ENCODE assay signal across 10 cellular contexts in genomic region chr2:182767578-182767977, GRCh38. TPM values are rescaled to one million over a fixed set of nuclear protein-coding genes. Genes with fewer than 3 reads are reported as not detected.
DNase-seq lines count a peak whose midpoint lies in the region; ATAC-seq and TF ChIP-seq lines count a peak whose summit lies in the region.
"Had no signal": no experiment of that assay in that cellular context is flagged by ENCODE, and none has a peak within 500 bp of the region (broad histone marks: within the 10 kb centered on the region; RNA-seq: fewer than 3 reads in every experiment).

No MANE protein-coding gene starts in this region.

- peaks cover 0 to 6% (median 0%) of the 10 kb centered on the region in 6 donors for H3K4me1 ChIP-seq in spleen
- H3K4me1 ChIP-seq: BLaER1 treated with 17β-estradiol and CSF1 and Interleukin-3, amounts not matched to agents 10 nM and 100 nM had no signal

- no peak for ATAC-seq in HG02623 (IDR thresholded peaks at IDR 0.05; ENCODE audit: unreplicated experiment)

- no peaks in the 10 kb centered on the region for H3K27me3 Mint-ChIP-seq in activated naive CD4-positive, alpha-beta T cell treated with anti-CD3 and anti-CD28 coated beads for 36 hours (ENCODE audit: low read depth)
- H3K27me3 Mint-ChIP-seq: stimulated activated naive B cell treated with anti-CD40 and anti-IgM and Interleukin-4, amounts not matched to agents 10 μg/mL and 1 μg/mL and 100 μg/mL, for 72 hours had no signal

- H3K4me3 ChIP-seq in epithelial cell of proximal tubule (ENCODE audit: low read depth, low read length), result no peak overlapping the region
- no peak overlapping the region for H3K4me3 ChIP-seq in spleen
- H3K4me3 ChIP-seq: BLaER1 treated with 17β-estradiol and CSF1 and Interleukin-3, amounts not matched to agents 10 nM and 100 nM had no signal

- CTCF ChIA-PET in activated naive CD4-positive, alpha-beta T cell treated with anti-CD3 and anti-CD28 coated beads for 36 hours (lab: Charles Lee), result interaction anchor here (0.7 to 1.1 kb wide), 2 partner anchors 213 to 266 kb away, joined by 3 to 4 read pairs; no protein-coding TSS in a partner anchor

- H3K36me3 ChIP-seq in spleen, result peaks cover 0 to 98% (median 38%) of the 10 kb centered on the region in 6 donors

- no peak overlapping the region for H3K4me3 Mint-ChIP-seq in activated naive CD4-positive, alpha-beta T cell treated with anti-CD3 and anti-CD28 coated beads for 36 hours
- H3K4me3 Mint-ChIP-seq: stimulated activated naive B cell treated with anti-CD40 and anti-IgM and Interleukin-4, amounts not matched to agents 10 μg/mL and 1 μg/mL and 100 μg/mL, for 72 hours had no signal

- intact Hi-C loops in spleen (cut with DNase I; ENCODE audit: low total_unique reads) (loop anchor here (10.0 kb wide), 1 partner anchor 217 kb away; no protein-coding TSS in a partner anchor), posterior cingulate gyrus (cut with DNase I) (no loop called here)
- intact Hi-C loops in activated naive CD4-positive, alpha-beta T cell treated with anti-CD3 and anti-CD28 coated beads for 36 hours (cut with micrococcal nuclease), result no loop called here

- H3K27ac Mint-ChIP-seq in activated naive CD4-positive, alpha-beta T cell treated with anti-CD3 and anti-CD28 coated beads for 36 hours, result no peak overlapping the region
- H3K27ac Mint-ChIP-seq: stimulated activated naive B cell treated with anti-CD40 and anti-IgM and Interleukin-4, amounts not matched to agents 10 μg/mL and 1 μg/mL and 100 μg/mL, for 72 hours had no signal

- no peaks in the 10 kb centered on the region for H3K27me3 ChIP-seq in spleen (replicated peaks in 1 of 7)
- H3K27me3 ChIP-seq: BLaER1 treated with 17β-estradiol and CSF1 and Interleukin-3, amounts not matched to agents 10 nM and 100 nM had no signal

- TF ChIP-seq POLR2A in spleen (IDR thresholded peaks at IDR 0.05), result no peak

- WGBS in spleen, 5 donors, result 70 to 80% (median 72%) methylated on average over 7 of the region's 7 CpGs

- H3K36me3 Mint-ChIP-seq in activated naive CD4-positive, alpha-beta T cell treated with anti-CD3 and anti-CD28 coated beads for 36 hours (ENCODE audit: low read depth), result peaks cover 76% of the 10 kb centered on the region

- H3K27ac ChIP-seq in spleen, result no peak overlapping the region
- H3K27ac ChIP-seq: BLaER1 treated with 17β-estradiol and CSF1 and Interleukin-3, amounts not matched to agents 10 nM and 100 nM had no signal

- TF ChIP-seq CTCF in epithelial cell of proximal tubule (conservative IDR thresholded peaks at IDR 0.05; ENCODE audit: low read depth, low read length), result peak; percentile 56
- TF ChIP-seq CTCF in spleen (IDR thresholded peaks at IDR 0.05 in 8 of 11, conservative IDR thresholded peaks at IDR 0.05 in 3 of 11), result peak in 6 of 11 experiments; percentile 24 to 37 (median 26)

- H3K4me1 Mint-ChIP-seq in activated naive CD4-positive, alpha-beta T cell treated with anti-CD3 and anti-CD28 coated beads for 36 hours (ENCODE audit: low read depth), result no peaks in the 10 kb centered on the region

- DNase-seq in NCI-H526 (lab: John Stamatoyannopoulos, UW) (peak; percentile 18 to 44), NCI-H526 treated with DMSO at 0.1 percent for 48 hours (lab: John Stamatoyannopoulos, UW) (no peak), NCI-H1694 (lab: John Stamatoyannopoulos, UW) (peak; percentile 29), epithelial cell of proximal tubule (ENCODE audit: low read depth) (no peak), spleen (no peak), posterior cingulate gyrus (no peak)
- DNase-seq in activated naive CD4-positive, alpha-beta T cell treated with anti-CD3 and anti-CD28 coated beads for 36 hours, result no peak
- DNase-seq: stimulated activated naive B cell treated with anti-CD40 and anti-IgM and Interleukin-4, amounts not matched to agents 10 μg/mL and 1 μg/mL and 100 μg/mL, for 72 hours had no signal

- peaks cover 0 to 43% (median 39%) of the 10 kb centered on the region in 8 donors for H3K9me3 ChIP-seq in spleen

- peaks cover 32% of the 10 kb centered on the region for H3K9me3 Mint-ChIP-seq in activated naive CD4-positive, alpha-beta T cell treated with anti-CD3 and anti-CD28 coated beads for 36 hours

RNA-seq across cellular contexts. Expression of gene DNAJC10, which starts 51.5 kb away (rescaled TPM):
- 89.5 and 99.7 TPM in 2 replicates for total RNA-seq in epithelial cell of proximal tubule
- total RNA-seq in spleen, result 100 to 1,000 TPM in 1 of 7 donors, 10 to 100 TPM in 6; 54.3 to 108 (median 81.9) TPM
- 10 to 100 TPM; 25.7 to 30.4 (median 25.8) TPM for polyA plus RNA-seq in spleen
- 10 to 100 TPM; 40.8 to 41.5 TPM for total RNA-seq in activated naive CD4-positive, alpha-beta T cell treated with anti-CD3 and anti-CD28 coated beads for 36 hours

Comparison
In these comparisons a context has a peak if more than half of its experiments do, and no peak if none do; other contexts are left out.
1. DNase-seq: peak in NCI-H526 (2 of 2) and NCI-H1694 (single experiment); none in NCI-H526 treated with DMSO at 0.1 percent for 48 hours (single experiment), epithelial cell of proximal tubule (single experiment), spleen (single experiment), posterior cingulate gyrus (0 of 10) and activated naive CD4-positive, alpha-beta T cell treated with anti-CD3 and anti-CD28 coated beads for 36 hours (single experiment).